In genomic region chr1:20732071-20732587, GRCh38 we compare ENCODE assay signal across 8 cellular contexts. TPM values are rescaled to one million over a fixed set of nuclear protein-coding genes. Genes with fewer than 3 reads are reported as not detected.
DNase-seq lines count a peak whose midpoint lies in the region; ATAC-seq and TF ChIP-seq lines count a peak whose summit lies in the region.

No MANE protein-coding gene starts in this region.

- peak overlapping the region; percentile 24 to 48 for H3K9ac ChIP-seq in mucosa of rectum (ENCODE audit: low read depth in 1 of 2, low read length in 2 of 2)

- H3K9me3 ChIP-seq in mucosa of rectum (ENCODE audit: control insufficient read depth in 2 of 2, low read length in 2 of 2), result no peaks in the 10 kb centered on the region

- H3K36me3 ChIP-seq in GM06990 (ENCODE audit: control insufficient read depth, insufficient read depth, low read length), result no peaks in the 10 kb centered on the region
- H3K36me3 ChIP-seq in mucosa of rectum (ENCODE audit: control insufficient read depth in 2 of 2, insufficient read depth in 2 of 2, low read length in 2 of 2), result peaks cover 0 to 1% of the 10 kb centered on the region in 2 donors

- H3K4me1 Mint-ChIP-seq in stimulated activated memory B cell treated with anti-CD40 and anti-IgM and Interleukin-4, amounts not matched to agents 10 μg/mL and 1 μg/mL and 100 μg/mL, for 72 hours, result peaks cover 35% of the 10 kb centered on the region

- peaks cover 38% of the 10 kb centered on the region for H3K27me3 Mint-ChIP-seq in stimulated activated memory B cell treated with anti-CD40 and anti-IgM and Interleukin-4, amounts not matched to agents 10 μg/mL and 1 μg/mL and 100 μg/mL, for 72 hours

- H3K27me3 ChIP-seq in GM06990 (replicated peaks; ENCODE audit: control insufficient read depth, insufficient read depth, low read length), result peaks cover 3% of the 10 kb centered on the region; the same call in 1 of the 2 replicates
- peaks cover 32 to 33% of the 10 kb centered on the region in 2 donors for H3K27me3 ChIP-seq in mucosa of rectum (ENCODE audit: control insufficient read depth in 2 of 2, insufficient read depth in 2 of 2, low read length in 2 of 2)

- peaks cover 10% of the 10 kb centered on the region for H3K36me3 Mint-ChIP-seq in stimulated activated memory B cell treated with anti-CD40 and anti-IgM and Interleukin-4, amounts not matched to agents 10 μg/mL and 1 μg/mL and 100 μg/mL, for 72 hours

- H3K27ac ChIP-seq in mucosa of rectum (ENCODE audit: low read depth in 2 of 2, low read length in 2 of 2), result no peak overlapping the region

- TF ChIP-seq CTCF in GM06990 (IDR thresholded peaks at IDR 0.05; ENCODE audit: insufficient read depth, low read length, poor library complexity, severe bottlenecking) (no peak), epithelial cell of proximal tubule (conservative IDR thresholded peaks at IDR 0.05; ENCODE audit: low read depth, low read length) (no peak)

- peak overlapping the region; percentile 90 for H3K4me3 Mint-ChIP-seq in stimulated activated memory B cell treated with anti-CD40 and anti-IgM and Interleukin-4, amounts not matched to agents 10 μg/mL and 1 μg/mL and 100 μg/mL, for 72 hours

- peak overlapping the region; percentile 56 for H3K4me3 ChIP-seq in GM06990 (replicated peaks; ENCODE audit: low read depth, low read length)
- peak overlapping the region; percentile 74 for H3K4me3 ChIP-seq in epithelial cell of proximal tubule (ENCODE audit: low read depth, low read length)
- H3K4me3 ChIP-seq in mucosa of rectum (ENCODE audit: low read length in 2 of 2), result peak overlapping the region; percentile 46 to 76

- ATAC-seq in HG02970 (IDR thresholded peaks at IDR 0.05; ENCODE audit: low FRiP score, unreplicated experiment) (peak; percentile 39), HG02870 (IDR thresholded peaks at IDR 0.05; ENCODE audit: unreplicated experiment) (no peak)
- ATAC-seq in stimulated activated memory B cell treated with anti-CD40 and anti-IgM and Interleukin-4, amounts not matched to agents 10 μg/mL and 1 μg/mL and 100 μg/mL, for 72 hours, result peak; percentile 76

- peak; percentile 61 for DNase-seq in GM06990 (ENCODE audit: extremely low read depth, insufficient read length)
- DNase-seq in NCI-H510A treated with DMSO at 0.1 percent for 48 hours (lab: John Stamatoyannopoulos, UW), result peak; percentile 72
- peak; percentile 48 for DNase-seq in activated T-cell treated with anti-CD3 and anti-CD28 coated beads for 24 hours (ENCODE audit: low read depth)
- no peak for DNase-seq in epithelial cell of proximal tubule (ENCODE audit: low read depth)

- peaks cover 15 to 16% of the 10 kb centered on the region in 2 donors for H3K4me1 ChIP-seq in mucosa of rectum (ENCODE audit: control insufficient read depth in 2 of 2, insufficient read depth in 2 of 2, low read length in 2 of 2)

- peak overlapping the region; percentile 83 for H3K27ac Mint-ChIP-seq in stimulated activated memory B cell treated with anti-CD40 and anti-IgM and Interleukin-4, amounts not matched to agents 10 μg/mL and 1 μg/mL and 100 μg/mL, for 72 hours

- no peaks in the 10 kb centered on the region for H3K9me3 Mint-ChIP-seq in stimulated activated memory B cell treated with anti-CD40 and anti-IgM and Interleukin-4, amounts not matched to agents 10 μg/mL and 1 μg/mL and 100 μg/mL, for 72 hours

RNA-seq across cellular contexts. Expression of gene SH2D5, which starts 0.4 kb away (rescaled TPM):
- 15.2 and 23.8 TPM in 2 replicates for total RNA-seq in epithelial cell of proximal tubule

RNA-seq across cellular contexts. Expression of gene KIF17, which starts 14.3 kb away (rescaled TPM):
- 1.8 and 3.3 TPM in 2 replicates for total RNA-seq in epithelial cell of proximal tubule

RNA-seq across cellular contexts. Expression of gene HP1BP3, which starts 55.0 kb away (rescaled TPM):
- 120 and 142 TPM in 2 replicates for total RNA-seq in epithelial cell of proximal tubule
